In genomic region chr18:54850598-54850997, GRCh38 we compare ENCODE assay signal across 36 cellular contexts.
"Had no signal": no experiment of that assay in that cellular context is flagged by ENCODE, and none has a peak within 500 bp of the region (broad histone marks: within the 10 kb centered on the region; RNA-seq: fewer than 3 reads in every experiment).

No MANE protein-coding gene starts in this region.

- DNase-seq: Karpas-422, Kasumi-1, KBM-7, KG1, MG63, MM.1S, MV-4-11, NCI-H1048, NCI-H1092, NCI-H1092 treated with DMSO at 0.1 percent for 48 hours, NCI-H1105, NCI-H1105 treated with DMSO at 0.1 percent for 48 hours, NCI-H1417, NCI-H1417 treated with DMSO at 0.1 percent for 48 hours, NCI-H1436, NCI-H1436 treated with DMSO at 0.1 percent for 48 hours, NCI-H146, NCI-H1694, NCI-H1694 treated with DMSO at 0.1 percent for 48 hours, NCI-H187, NCI-H187 treated with DMSO at 0.1 percent for 48 hours, NCI-H1930, NCI-H2029, NCI-H2029 treated with DMSO at 0.1 percent for 48 hours, NCI-H2081, NCI-H2081 treated with DMSO at 0.1 percent for 48 hours, NCI-H2107, NCI-H2171, NCI-H2171 treated with DMSO at 0.1 percent for 48 hours, NCI-H2227 treated with DMSO at 0.1 percent for 48 hours, NCI-H226, NCI-H345, NCI-H446, NCI-H446 treated with DMSO at 0.1 percent for 48 hours, NCI-H510A had no signal

- H3K4me3 ChIP-seq: MG63 had no signal

- H3K36me3 ChIP-seq: MG63 had no signal

- H3K27me3 ChIP-seq: MG63 had no signal

- H3K9me3 ChIP-seq: MG63 had no signal

- H3K9ac ChIP-seq: KMS-11 had no signal

- H3K27ac ChIP-seq: KMS-11 had no signal

- H3K4me2 ChIP-seq: KMS-11 had no signal
